ENCODE assay signal across 8 cellular contexts in the genomic region with DNA sequence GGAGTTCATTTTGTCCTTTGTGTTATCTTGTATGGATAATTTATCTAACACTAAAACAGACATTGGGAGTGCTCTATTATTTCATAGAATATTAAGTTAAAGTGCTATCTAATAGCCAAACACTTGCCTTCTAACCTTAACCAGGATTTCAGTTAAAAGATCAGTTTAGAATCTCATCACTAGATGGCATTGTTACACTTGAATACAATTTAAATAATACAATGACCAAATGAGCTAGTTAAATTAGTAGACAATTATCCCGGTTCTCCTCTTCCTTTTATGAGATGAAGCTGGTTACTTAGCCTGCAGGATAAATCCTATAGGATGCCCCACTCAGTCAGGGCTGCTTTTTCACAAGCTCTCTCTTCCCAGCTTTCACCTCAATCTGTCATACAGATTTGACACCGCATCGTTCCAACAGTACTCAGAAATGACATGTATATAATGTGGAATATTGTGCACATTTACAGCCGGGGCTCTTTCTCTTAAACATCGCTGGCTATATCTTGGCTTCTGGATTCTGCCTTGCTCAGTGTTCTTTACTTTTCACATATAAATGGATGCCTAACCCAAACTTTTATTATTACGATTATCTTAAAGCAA.
DNase-seq lines count a peak whose midpoint lies in the region; ATAC-seq and TF ChIP-seq lines count a peak whose summit lies in the region.

No MANE protein-coding gene starts in this region.

- no peaks in the 10 kb centered on the region for H3K27me3 Mint-ChIP-seq in H9 (ENCODE audit: low read depth)

- no peak overlapping the region for H2BK120ac ChIP-seq in H9 (ENCODE audit: low read depth, low read length, poor library complexity, severe bottlenecking)

- H4K8ac ChIP-seq in H9 (replicated peaks; ENCODE audit: insufficient read length, low read depth, low read length) = no peak overlapping the region

- no peak overlapping the region for H3K4me2 ChIP-seq in H9 (ENCODE audit: insufficient read depth, insufficient read length, low read length)

- no peaks in the 10 kb centered on the region for H3K36me3 Mint-ChIP-seq in H9 (ENCODE audit: insufficient read depth in 1 of 3, low read depth in 3 of 3)

- H2BK20ac ChIP-seq in H9 (ENCODE audit: low read depth, low read length, poor library complexity, severe bottlenecking) = no peak overlapping the region

- H3K18ac ChIP-seq in H9 (ENCODE audit: insufficient read length, low read depth, low read length) = no peak overlapping the region

- H3K4me1 ChIP-seq in H9 (ENCODE audit: insufficient read depth, low read length) (no peaks in the 10 kb centered on the region), colonic mucosa (no peaks in the 10 kb centered on the region), psoas muscle (no peaks in the 10 kb centered on the region)

- H3K23ac ChIP-seq in H9 (ENCODE audit: insufficient read length, low read depth, low read length) = no peak overlapping the region

- H4K91ac ChIP-seq in H9 (ENCODE audit: insufficient read length, low read depth, low read length) = no peak overlapping the region

- no peak overlapping the region for H2BK15ac ChIP-seq in H9 (ENCODE audit: low read depth, low read length)

- no peak overlapping the region for H3K4me3 Mint-ChIP-seq in H9

- H2BK5ac ChIP-seq in H9 (ENCODE audit: insufficient read length, low read length) = no peak overlapping the region

- H3K14ac ChIP-seq in H9 (ENCODE audit: insufficient read depth, low read length) = no peak overlapping the region

- H3K9me3 Mint-ChIP-seq in H9 = no peaks in the 10 kb centered on the region

- H3K56ac ChIP-seq in H9 (ENCODE audit: insufficient read length, low read depth, low read length) = no peak overlapping the region

- intact Hi-C loops in colonic mucosa (cut with DNase I) = loop anchor here (10.0 kb wide), 3 partner anchors 948 to 1818 kb away; no protein-coding TSS in a partner anchor
- intact Hi-C loops in psoas muscle (cut with DNase I) = loop anchor here in 1 of 2 donors (5.0 kb wide), 1 partner anchor 1815 kb away; no protein-coding TSS in a partner anchor

- no peaks in the 10 kb centered on the region for H3K23me2 ChIP-seq in H9 (ENCODE audit: insufficient read length, low read depth, low read length, poor library complexity, severe bottlenecking)

- no peaks in the 10 kb centered on the region for H3K27me3 ChIP-seq in H9 (ENCODE audit: insufficient read depth, low read length)
- no peaks in the 10 kb centered on the region for H3K27me3 ChIP-seq in colonic mucosa
- H3K27me3 ChIP-seq in psoas muscle (ENCODE audit: insufficient read depth in 3 of 3, low read length in 2 of 3) = no peaks in the 10 kb centered on the region

- DNase-seq in H9 (no peak), NCI-H526 treated with DMSO at 0.1 percent for 48 hours (lab: John Stamatoyannopoulos, UW) (peak; percentile 31), colonic mucosa (no peak), psoas muscle (no peak), NCI-H187 (lab: John Stamatoyannopoulos, UW) (no peak), activated gamma-delta T cell (lab: John Stamatoyannopoulos, UW) (no peak)
- no peak for DNase-seq in stimulated activated CD4-positive, alpha-beta T cell treated with anti-CD3 and anti-CD28 coated beads, Interleukin-2, amount 100 ng/mL, for 48 hours

- no CpG with 5 or more reads among the region's 6 CpGs for WGBS in H9 (ENCODE audit: extremely low coverage, insufficient read length, low lambda C conversion rate)
- WGBS in psoas muscle, 3 donors = 67 to 68% (median 67%) methylated on average over 6 of the region's 6 CpGs

- no peak overlapping the region for H2AK5ac ChIP-seq in H9 (ENCODE audit: insufficient read length, low read length)

- H3K9ac ChIP-seq in H9 (ENCODE audit: extremely low read depth, insufficient read length, low read length) = no peak overlapping the region
- no peak overlapping the region for H3K9ac ChIP-seq in colonic mucosa (ENCODE audit: low read depth in 2 of 2, low read length in 2 of 2)

- H2BK12ac ChIP-seq in H9 (ENCODE audit: insufficient read length, low read depth, low read length) = no peak overlapping the region

- H3K4me3 ChIP-seq in colonic mucosa (no peak overlapping the region), psoas muscle (no peak overlapping the region)

- no peak overlapping the region for H3K27ac Mint-ChIP-seq in H9

- no peaks in the 10 kb centered on the region for H3K9me3 ChIP-seq in H9 (ENCODE audit: control insufficient read depth, low read depth, low read length)
- H3K9me3 ChIP-seq in colonic mucosa = no peaks in the 10 kb centered on the region
- no peaks in the 10 kb centered on the region for H3K9me3 ChIP-seq in psoas muscle

- no peak overlapping the region for H4K5ac ChIP-seq in H9 (ENCODE audit: insufficient read length, low read depth, low read length)

- H3K36me3 ChIP-seq in colonic mucosa (no peaks in the 10 kb centered on the region), psoas muscle (ENCODE audit: insufficient read depth in 1 of 2, low read depth in 1 of 2) (no peaks in the 10 kb centered on the region)

- ATAC-seq in psoas muscle = no peak

- no peak overlapping the region for H3T11ph ChIP-seq in H9 (ENCODE audit: low read length)

- no peak overlapping the region for H3K4ac ChIP-seq in H9 (ENCODE audit: low read depth, low read length)

- H2AFZ ChIP-seq in H9 (ENCODE audit: low read length) = no peak overlapping the region

- H3K79me2 ChIP-seq in H9 (ENCODE audit: insufficient read depth, low read length) = no peaks in the 10 kb centered on the region

- peak; percentile 50 for TF ChIP-seq CTCF in C4-2B (conservative IDR thresholded peaks at IDR 0.05)
- TF ChIP-seq CTCF in H9 (conservative IDR thresholded peaks at IDR 0.05) = peak; percentile 69
- TF ChIP-seq CTCF in colonic mucosa (IDR thresholded peaks at IDR 0.05) = peak; percentile 19
- peak; percentile 33 for TF ChIP-seq CTCF in psoas muscle (IDR thresholded peaks at IDR 0.05)

- no peak overlapping the region for H3K27ac ChIP-seq in C4-2B
- H3K27ac ChIP-seq in H9 (ENCODE audit: insufficient read length, low read depth, low read length) = no peak overlapping the region
- no peak overlapping the region for H3K27ac ChIP-seq in colonic mucosa
- no peak overlapping the region for H3K27ac ChIP-seq in psoas muscle

- H4K20me1 ChIP-seq in H9 (ENCODE audit: control insufficient read depth, insufficient read depth, insufficient read length) = no peaks in the 10 kb centered on the region

- no peaks in the 10 kb centered on the region for H3K79me1 ChIP-seq in H9 (ENCODE audit: insufficient read depth, low read depth, low read length, poor library complexity, severe bottlenecking)

- H3K4me1 Mint-ChIP-seq in H9 = no peaks in the 10 kb centered on the region

Comparison
In these comparisons a context has a peak if more than half of its experiments do, and no peak if none do; other contexts are left out.
1. CTCF ChIP-seq: peak in every context shown above with its lines; median percentile 69 in H9; 50 in C4-2B; 33 in psoas muscle; 19 in colonic mucosa.